Comparison of ENCODE assay signal across 17 cellular contexts in the genomic region with DNA sequence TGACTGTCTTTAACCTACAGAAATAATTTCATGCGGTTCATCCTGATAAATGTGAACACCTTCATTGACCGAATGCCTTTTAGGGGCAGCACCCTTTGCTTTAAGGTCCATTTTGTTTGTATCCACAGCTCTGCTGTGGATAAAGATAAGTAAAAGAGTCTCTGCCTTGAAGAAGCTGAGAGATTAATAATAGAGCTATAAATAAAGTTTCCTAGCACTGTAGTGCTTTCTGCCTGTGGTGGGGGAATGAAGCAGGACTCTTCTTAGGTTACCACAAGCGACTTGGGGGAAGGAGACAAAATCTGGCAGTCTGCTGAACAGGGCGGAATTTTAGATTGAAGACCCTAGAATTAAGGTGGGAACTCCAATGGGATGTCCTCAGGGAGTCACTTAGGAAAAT. TPM values are rescaled to one million over a fixed set of nuclear protein-coding genes. Genes with fewer than 3 reads are reported as not detected.
DNase-seq lines count a peak whose midpoint lies in the region; ATAC-seq and TF ChIP-seq lines count a peak whose summit lies in the region.
"Had no signal": no experiment of that assay in that cellular context is flagged by ENCODE, and none has a peak within 500 bp of the region (broad histone marks: within the 10 kb centered on the region; RNA-seq: fewer than 3 reads in every experiment).

No MANE protein-coding gene starts in this region.

- TF ChIP-seq CTCF in mesothelial cell of epicardium (IDR thresholded peaks at IDR 0.05; ENCODE audit: unreplicated experiment) (no peak), psoas muscle (IDR thresholded peaks at IDR 0.05) (no peak), foreskin fibroblast (IDR thresholded peaks at IDR 0.05; ENCODE audit: low read depth, low read length) (no peak)

- intact Hi-C loops in Right ventricle myocardium superior (cut with DNase I) (no loop called here), left cardiac atrium (cut with DNase I) (no loop called here), psoas muscle (cut with DNase I) (loop anchor here (5.0 kb wide), 3 partner anchors 46 to 52 kb away; no protein-coding TSS in a partner anchor)

- peak overlapping the region; percentile 46 for H3K4me3 ChIP-seq in psoas muscle
- H3K4me3 ChIP-seq in foreskin fibroblast (ENCODE audit: low read depth in 1 of 2, low read length in 2 of 2) = no peak overlapping the region
- H3K4me3 ChIP-seq: BLaER1 had no signal

- peaks cover 7% of the 10 kb centered on the region for H3K9me3 Mint-ChIP-seq in mesothelial cell of epicardium
- H3K9me3 Mint-ChIP-seq: H9 had no signal

- no peaks in the 10 kb centered on the region for H3K27me3 ChIP-seq in psoas muscle (ENCODE audit: insufficient read depth in 3 of 3, low read length in 2 of 3)
- H3K27me3 ChIP-seq: BLaER1 had no signal

- peaks cover 5% of the 10 kb centered on the region for H3K27me3 Mint-ChIP-seq in mesothelial cell of epicardium (ENCODE audit: low read depth)
- H3K27me3 Mint-ChIP-seq: CD4-positive, alpha-beta memory T cell had no signal

- H3K36me3 Mint-ChIP-seq in mesothelial cell of epicardium = no peaks in the 10 kb centered on the region
- H3K36me3 Mint-ChIP-seq: CD14-positive monocyte; CD4-positive, alpha-beta memory T cell had no signal

- peaks cover 3% of the 10 kb centered on the region for H3K4me1 Mint-ChIP-seq in mesothelial cell of epicardium
- H3K4me1 Mint-ChIP-seq: CD14-positive monocyte; CD4-positive, alpha-beta memory T cell had no signal

- peak; percentile 80 for ATAC-seq in Right ventricle myocardium superior (ENCODE audit: poor library complexity)
- no peak for ATAC-seq in left cardiac atrium
- peak; percentile 90 to 94 (median 92) for ATAC-seq in psoas muscle

- peak overlapping the region; percentile 82 for H3K27ac ChIP-seq in psoas muscle
- H3K27ac ChIP-seq: BLaER1 had no signal

- WGBS in psoas muscle, 3 donors = 37 to 64% (median 51%) methylated on average over 4 of the region's 4 CpGs

- H3K4me1 ChIP-seq in psoas muscle = peaks cover 56% of the 10 kb centered on the region

- H3K27ac Mint-ChIP-seq in mesothelial cell of epicardium = peak overlapping the region; percentile 3
- H3K27ac Mint-ChIP-seq: CD14-positive monocyte; CD4-positive, alpha-beta memory T cell; H9 had no signal

- no peak overlapping the region for H3K4me3 Mint-ChIP-seq in mesothelial cell of epicardium
- H3K4me3 Mint-ChIP-seq: CD14-positive monocyte; CD4-positive, alpha-beta memory T cell; H9 had no signal

- DNase-seq in Right ventricle myocardium superior (no peak), left cardiac atrium (no peak), mesothelial cell of epicardium (ENCODE audit: low spot score in 2 of 2, unreplicated experiment in 2 of 2) (no peak), psoas muscle (no peak), NCI-H82 (lab: John Stamatoyannopoulos, UW) (no peak), dedifferentiated amniotic fluid mesenchymal stem cell (ENCODE audit: extremely low spot score) (no peak), foreskin fibroblast (no peak), NCI-H1436 (lab: John Stamatoyannopoulos, UW) (no peak)
- DNase-seq: 8988T; Calu3; CD4-positive, alpha-beta memory T cell; DMS79 treated with DMSO at 0.1 percent for 48 hours; GF-D8; H9 had no signal

- no peaks in the 10 kb centered on the region for H3K36me3 ChIP-seq in psoas muscle (ENCODE audit: insufficient read depth in 1 of 2, low read depth in 1 of 2)
- H3K36me3 ChIP-seq: BLaER1 had no signal

- no peaks in the 10 kb centered on the region for H3K9me3 ChIP-seq in psoas muscle
- H3K9me3 ChIP-seq: BLaER1 had no signal

RNA-seq across cellular contexts. Expression of gene EYA4, which starts 57.6 kb away (rescaled TPM):
- 20.4 TPM for total RNA-seq in Right ventricle myocardium superior
- total RNA-seq in left cardiac atrium = 1 to 10 TPM; 7.2 to 8.5 TPM
- 21.4 to 23.1 TPM (median 21.5 TPM) in 3 replicates for total RNA-seq in mesothelial cell of epicardium
- total RNA-seq in psoas muscle = 10 to 100 TPM; 32.8 to 48.3 (median 37.4) TPM
- 10 to 100 TPM in 2 of 3 donors, 1 to 10 TPM in 1; 5.6 to 22.2 (median 12.8) TPM for polyA plus RNA-seq in psoas muscle
- total RNA-seq: CD4-positive, alpha-beta memory T cell; HT-29 had no signal
- polyA plus RNA-seq: CD14-positive monocyte; CD4-positive, alpha-beta memory T cell had no signal

Comparison
In these comparisons a context has a peak if more than half of its experiments do, and no peak if none do; other contexts are left out.
1. ATAC-seq: peak in Right ventricle myocardium superior (single experiment) and psoas muscle (4 of 4); none in left cardiac atrium (0 of 2).
2. intact Hi-C loops: an anchor here in psoas muscle (5.0 kb wide); none called in Right ventricle myocardium superior and left cardiac atrium.